Comparison of ENCODE assay signal across 10 cellular contexts in genomic region chr21:41926807-41927171, GRCh38. TPM values are rescaled to one million over a fixed set of nuclear protein-coding genes. Genes with fewer than 3 reads are reported as not detected.
DNase-seq lines count a peak whose midpoint lies in the region; ATAC-seq and TF ChIP-seq lines count a peak whose summit lies in the region.
"Had no signal": no experiment of that assay in that cellular context is flagged by ENCODE, and none has a peak within 500 bp of the region (broad histone marks: within the 10 kb centered on the region; RNA-seq: fewer than 3 reads in every experiment).

No MANE protein-coding gene starts in this region.

- peak overlapping the region; percentile 96 for H3K27ac Mint-ChIP-seq in T-helper 2 cell treated with Interferon-gamma antibody and Interleukin-4, amounts not matched to agents 5 μg/mL and 100 μg/mL, for 36 hours
- H3K27ac Mint-ChIP-seq in activated B cell treated with CpG ODN at 0.5 μM for 24 hours (peak overlapping the region; percentile 98), immature natural killer cell (peak overlapping the region; percentile 95 to 100 (median 98))

- H3K27ac ChIP-seq in suprapubic skin = peak overlapping the region; percentile 69

- intact Hi-C loops in activated B cell treated with CpG ODN at 0.5 μM for 24 hours (cut with micrococcal nuclease) (loop anchor here (2.0 to 5.0 kb wide), 2 partner anchors 41 to 48 kb away; partner anchors contain the start of gene PRDM15), posterior vena cava (cut with DNase I) (loop anchor here in 1 of 2 donors (10.0 kb wide), 1 partner anchor 78 kb away; no protein-coding TSS in a partner anchor)

- H3K9me3 Mint-ChIP-seq in T-helper 2 cell treated with Interferon-gamma antibody and Interleukin-4, amounts not matched to agents 5 μg/mL and 100 μg/mL, for 36 hours = no peaks in the 10 kb centered on the region
- no peaks in the 10 kb centered on the region for H3K9me3 Mint-ChIP-seq in activated B cell treated with CpG ODN at 0.5 μM for 24 hours
- no peaks in the 10 kb centered on the region for H3K9me3 Mint-ChIP-seq in immature natural killer cell

- POLR2A ChIA-PET in activated B cell treated with CpG ODN at 0.5 μM for 24 hours (lab: Charles Lee) = interaction anchor here (0.8 to 2.0 kb wide), 6 partner anchors 47 to 137 kb away, joined by 3 to 15 read pairs (median 4); partner anchors contain the start of genes PRDM15 and ZBTB21

- peak overlapping the region; percentile 44 for H3K4me3 ChIP-seq in suprapubic skin

- 21% methylated on average over 3 of the region's 3 CpGs for WGBS in suprapubic skin

- peaks cover 42% of the 10 kb centered on the region for H3K4me1 ChIP-seq in suprapubic skin
- H3K4me1 ChIP-seq: BE2C had no signal

- DNase-seq in T-helper 2 cell treated with Interferon-gamma antibody and Interleukin-4, amounts not matched to agents 5 μg/mL and 100 μg/mL, for 36 hours (ENCODE audit: low spot score) = no peak
- DNase-seq in T-helper 2 cell = no peak
- DNase-seq in activated B cell treated with CpG ODN at 0.5 μM for 24 hours = no peak
- DNase-seq in immature natural killer cell = peak in 1 of 3 donors; percentile 17
- DNase-seq in suprapubic skin (ENCODE audit: low spot score in 2 of 2) = no peak
- no peak for DNase-seq in DMS153 treated with DMSO at 0.1 percent for 48 hours (lab: John Stamatoyannopoulos, UW; ENCODE audit: unreplicated experiment)
- DNase-seq in GM19240 (ENCODE audit: insufficient read length, low spot score) = no peak
- DNase-seq in posterior vena cava (ENCODE audit: low spot score) = no peak
- DNase-seq: BE2C; effector CD8-positive, alpha-beta T cell had no signal

- no peaks in the 10 kb centered on the region for H3K36me3 ChIP-seq in suprapubic skin
- H3K36me3 ChIP-seq: BE2C had no signal

- TF ChIP-seq POLR2A in suprapubic skin (IDR thresholded peaks at IDR 0.05) = no peak

- no peaks in the 10 kb centered on the region for H3K27me3 ChIP-seq in suprapubic skin
- H3K27me3 ChIP-seq: BE2C had no signal

- CTCF ChIA-PET in activated B cell treated with CpG ODN at 0.5 μM for 24 hours (lab: Charles Lee) = interaction anchor here (0.8 to 1.7 kb wide), 3 partner anchors 47 to 191 kb away, joined by 3 to 9 read pairs (median 4); no protein-coding TSS in a partner anchor

- H3K4me1 Mint-ChIP-seq in T-helper 2 cell treated with Interferon-gamma antibody and Interleukin-4, amounts not matched to agents 5 μg/mL and 100 μg/mL, for 36 hours (ENCODE audit: low read depth) = peaks cover 58% of the 10 kb centered on the region
- H3K4me1 Mint-ChIP-seq in activated B cell treated with CpG ODN at 0.5 μM for 24 hours = peaks cover 85% of the 10 kb centered on the region
- peaks cover 44 to 62% of the 10 kb centered on the region in 2 donors for H3K4me1 Mint-ChIP-seq in immature natural killer cell

- no peak for ATAC-seq in activated B cell treated with CpG ODN at 0.5 μM for 24 hours (ENCODE audit: low read depth)

- no peaks in the 10 kb centered on the region for H3K9me3 ChIP-seq in suprapubic skin
- H3K9me3 ChIP-seq: BE2C had no signal

- no peak for TF ChIP-seq EP300 in suprapubic skin (IDR thresholded peaks at IDR 0.05)

- H3K27me3 Mint-ChIP-seq in T-helper 2 cell treated with Interferon-gamma antibody and Interleukin-4, amounts not matched to agents 5 μg/mL and 100 μg/mL, for 36 hours (ENCODE audit: low read depth) = no peaks in the 10 kb centered on the region
- H3K27me3 Mint-ChIP-seq in activated B cell treated with CpG ODN at 0.5 μM for 24 hours (no peaks in the 10 kb centered on the region), immature natural killer cell (ENCODE audit: low read depth in 3 of 3) (peaks cover 0 to 2% (median 0%) of the 10 kb centered on the region in 3 donors)

- H3K4me3 Mint-ChIP-seq in T-helper 2 cell treated with Interferon-gamma antibody and Interleukin-4, amounts not matched to agents 5 μg/mL and 100 μg/mL, for 36 hours = peak overlapping the region; percentile 89
- H3K4me3 Mint-ChIP-seq in activated B cell treated with CpG ODN at 0.5 μM for 24 hours (peak overlapping the region; percentile 90), immature natural killer cell (peak overlapping the region; percentile 91 to 99 (median 94))

- TF ChIP-seq CTCF in activated B cell treated with CpG ODN at 0.5 μM for 24 hours (IDR thresholded peaks at IDR 0.05) = no peak
- no peak for TF ChIP-seq CTCF in suprapubic skin (IDR thresholded peaks at IDR 0.05)

- no peaks in the 10 kb centered on the region for H3K36me3 Mint-ChIP-seq in T-helper 2 cell treated with Interferon-gamma antibody and Interleukin-4, amounts not matched to agents 5 μg/mL and 100 μg/mL, for 36 hours (ENCODE audit: low read depth)
- H3K36me3 Mint-ChIP-seq in activated B cell treated with CpG ODN at 0.5 μM for 24 hours (ENCODE audit: low read depth) (no peaks in the 10 kb centered on the region), immature natural killer cell (peaks cover 0 to 4% (median 0%) of the 10 kb centered on the region in 3 donors)

RNA-seq across cellular contexts. Expression of gene C2CD2, which starts 27.0 kb away (rescaled TPM):
- total RNA-seq in activated B cell treated with CpG ODN at 0.5 μM for 24 hours (6.7 TPM in 2 replicates), suprapubic skin (10 to 100 TPM; 35.9 to 43.8 (median 38.9) TPM), posterior vena cava (10 to 100 TPM; 28.0 to 43.1 TPM)
- polyA plus RNA-seq in immature natural killer cell = 1 to 10 TPM in 2 of 3 donors, not detected in 1; 2.1 TPM

RNA-seq across cellular contexts. Expression of gene PRDM15, which starts 47.6 kb away (rescaled TPM):
- total RNA-seq in activated B cell treated with CpG ODN at 0.5 μM for 24 hours (12.8 and 13.6 TPM in 2 replicates), suprapubic skin (10 to 100 TPM in 3 of 4 donors, 1 to 10 TPM in 1; 7.6 to 27.5 (median 12.9) TPM), posterior vena cava (1 to 10 TPM; 2.9 to 5.0 TPM)
- polyA plus RNA-seq in immature natural killer cell = 1 to 10 TPM in 2 of 3 donors, not detected in 1; 1.3 to 3.5 TPM
